Comparison of ENCODE assay signal across 15 cellular contexts in genomic region chr3:129462365-129462968, GRCh38. TPM values are rescaled to one million over a fixed set of nuclear protein-coding genes. Genes with fewer than 3 reads are reported as not detected.
DNase-seq lines count a peak whose midpoint lies in the region; ATAC-seq and TF ChIP-seq lines count a peak whose summit lies in the region.
"Had no signal": no experiment of that assay in that cellular context is flagged by ENCODE, and none has a peak within 500 bp of the region (broad histone marks: within the 10 kb centered on the region; RNA-seq: fewer than 3 reads in every experiment).

No MANE protein-coding gene starts in this region.

- ATAC-seq in right cardiac atrium: peak; percentile 71 to 80

- intact Hi-C loops in right cardiac atrium (cut with DNase I) (no loop called here), sigmoid colon (cut with DNase I) (no loop called here)

- no peak overlapping the region for H2AK5ac ChIP-seq in trophoblast cell (ENCODE audit: low read length)

- H2BK12ac ChIP-seq in trophoblast cell (ENCODE audit: low read length): no peak overlapping the region

- no peak for TF ChIP-seq CTCF in sigmoid colon (IDR thresholded peaks at IDR 0.05)

- H3K9me3 ChIP-seq in right cardiac atrium (ENCODE audit: control insufficient read depth, low read length): no peaks in the 10 kb centered on the region
- H3K9me3 ChIP-seq in trophoblast cell (ENCODE audit: insufficient read depth, low read depth, low read length): no peaks in the 10 kb centered on the region
- H3K9me3 ChIP-seq in sigmoid colon: no peaks in the 10 kb centered on the region
- H3K9me3 ChIP-seq: BE2C had no signal

- H3K4me1 ChIP-seq in right cardiac atrium (ENCODE audit: control insufficient read depth, insufficient read depth, low read length): no peaks in the 10 kb centered on the region
- peaks cover 0 to 6% of the 10 kb centered on the region in 2 experiments for H3K4me1 ChIP-seq in trophoblast cell (ENCODE audit: control insufficient read depth in 1 of 2, insufficient read depth in 2 of 2, low read length in 2 of 2)
- no peaks in the 10 kb centered on the region for H3K4me1 ChIP-seq in sigmoid colon
- H3K4me1 ChIP-seq: BE2C had no signal

- H3K9ac ChIP-seq in trophoblast cell (ENCODE audit: low read length): no peak overlapping the region

- H3K79me1 ChIP-seq in trophoblast cell (ENCODE audit: low read length): no peaks in the 10 kb centered on the region

- no peak overlapping the region for H3K4ac ChIP-seq in trophoblast cell (ENCODE audit: low read depth, low read length)

- H3K27ac ChIP-seq in cingulate gyrus (ENCODE audit: low read depth, low read length) (peak overlapping the region; percentile 25), right cardiac atrium (ENCODE audit: low read length) (peak overlapping the region; percentile 81), trophoblast cell (ENCODE audit: low read depth, low read length) (no peak overlapping the region), sigmoid colon (no peak overlapping the region)
- H3K27ac ChIP-seq: SK-N-MC had no signal

- H4K91ac ChIP-seq in trophoblast cell (ENCODE audit: low read depth, low read length): no peak overlapping the region

- no peak overlapping the region for H4K12ac ChIP-seq in trophoblast cell (ENCODE audit: low read depth, low read length)

- H3K4me2 ChIP-seq in trophoblast cell (ENCODE audit: low read length): no peak overlapping the region

- no peak overlapping the region for H2BK120ac ChIP-seq in trophoblast cell (ENCODE audit: insufficient read depth, low read length, poor library complexity)

- TF ChIP-seq EP300 in sigmoid colon (IDR thresholded peaks at IDR 0.05): no peak

- H4K8ac ChIP-seq in trophoblast cell (ENCODE audit: low read depth, low read length): no peak overlapping the region

- H3K18ac ChIP-seq in trophoblast cell (ENCODE audit: low read length): no peak overlapping the region

- H3K36me3 ChIP-seq in trophoblast cell (ENCODE audit: control insufficient read depth in 1 of 2, insufficient read depth in 2 of 2, low read length in 2 of 2): peaks cover 2 to 12% of the 10 kb centered on the region in 2 experiments
- peaks cover 0 to 48% (median 3%) of the 10 kb centered on the region in 4 donors for H3K36me3 ChIP-seq in sigmoid colon

- no peaks in the 10 kb centered on the region for H3K79me2 ChIP-seq in trophoblast cell (ENCODE audit: control insufficient read depth, insufficient read depth, low read length, poor library complexity)

- DNase-seq in OCI-M1 (lab: John Stamatoyannopoulos, UW): peak; percentile 78
- no peak for DNase-seq in right cardiac atrium
- DNase-seq in trophoblast cell: no peak
- no peak for DNase-seq in ureter (ENCODE audit: low spot score)
- DNase-seq in sigmoid colon: no peak
- no peak for DNase-seq in NCI-H69 (lab: John Stamatoyannopoulos, UW)
- no peak for DNase-seq in NCI-H2029 (lab: John Stamatoyannopoulos, UW)
- DNase-seq: BE2C; CD4-positive, alpha-beta memory T cell; DMS79; NCI-H1105 treated with DMSO at 0.1 percent for 48 hours; NCI-H187; NK-92 treated with Interleukin-12 subunit alpha and Interleukin-12 subunit beta, amount 100 ng/mL, for 24 hours had no signal

- H2AFZ ChIP-seq in trophoblast cell (ENCODE audit: insufficient read depth, low read length, poor library complexity): no peak overlapping the region

- peak overlapping the region; percentile 63 for H3K23ac ChIP-seq in trophoblast cell (ENCODE audit: low read length)

- H3K4me3 ChIP-seq in right cardiac atrium (ENCODE audit: low read length) (no peak overlapping the region), trophoblast cell (ENCODE audit: low read depth, low read length) (no peak overlapping the region), sigmoid colon (no peak overlapping the region)
- H3K4me3 ChIP-seq: SK-N-MC had no signal

- no peak overlapping the region for H2BK5ac ChIP-seq in trophoblast cell (ENCODE audit: low read depth, low read length, poor library complexity)

- 51% methylated on average over 3 of the region's 3 CpGs for WGBS in right cardiac atrium
- WGBS in trophoblast cell (ENCODE audit: extremely low coverage, insufficient coverage, insufficient read length): no CpG with 5 or more reads among the region's 3 CpGs
- WGBS in sigmoid colon, 2 donors: 91 to 93% methylated on average over 3 of the region's 3 CpGs

- no peaks in the 10 kb centered on the region for H3K27me3 ChIP-seq in right cardiac atrium (ENCODE audit: control insufficient read depth, insufficient read depth)
- H3K27me3 ChIP-seq in trophoblast cell (ENCODE audit: insufficient read depth, low read length): no peaks in the 10 kb centered on the region
- no peaks in the 10 kb centered on the region for H3K27me3 ChIP-seq in sigmoid colon
- H3K27me3 ChIP-seq: BE2C had no signal

- no peak for TF ChIP-seq POLR2A in sigmoid colon (IDR thresholded peaks at IDR 0.05)

- no peak overlapping the region for H3K14ac ChIP-seq in trophoblast cell (ENCODE audit: low read length)

RNA-seq across cellular contexts. Expression of gene IFT122, which starts 22.4 kb away (rescaled TPM):
- total RNA-seq in right cardiac atrium: 10 to 100 TPM; 30.7 to 46.4 (median 35.9) TPM
- 17.7 TPM for polyA plus RNA-seq in right cardiac atrium
- polyA plus RNA-seq in trophoblast cell (2013): 31.1 and 31.8 TPM in 2 replicates
- total RNA-seq in ureter: 37.6 TPM
- 10 to 100 TPM; 15.8 to 21.4 (median 17.8) TPM for total RNA-seq in sigmoid colon
- 10 to 100 TPM in 2 of 3 donors, 1 to 10 TPM in 1; 4.2 to 15.6 (median 13.6) TPM for polyA plus RNA-seq in sigmoid colon

RNA-seq across cellular contexts. Expression of gene MBD4, which starts 22.7 kb away (rescaled TPM):
- 10 to 100 TPM; 25.3 to 52.1 (median 25.7) TPM for total RNA-seq in right cardiac atrium
- polyA plus RNA-seq in right cardiac atrium: 17.5 TPM
- polyA plus RNA-seq in trophoblast cell (2013): 41.3 and 44.5 TPM in 2 replicates
- 31.6 TPM for total RNA-seq in ureter
- total RNA-seq in sigmoid colon: 10 to 100 TPM; 13.3 to 18.4 (median 16.6) TPM
- 10 to 100 TPM; 11.8 to 21.6 (median 15.0) TPM for polyA plus RNA-seq in sigmoid colon

RNA-seq across cellular contexts. Expression of gene EFCAB12, which starts 34.0 kb away (rescaled TPM):
- total RNA-seq in right cardiac atrium (under 1 TPM; 0.34 to 0.72 (median 0.42) TPM), ureter (0.26 TPM), sigmoid colon (under 1 TPM in 1 of 4 donors, not detected in 3; 0.36 TPM)
- polyA plus RNA-seq in right cardiac atrium (0.29 TPM), sigmoid colon (under 1 TPM in 2 of 3 donors, not detected in 1; 0.38 to 0.46 TPM)
- polyA plus RNA-seq in trophoblast cell (2013): 0.31 and 0.39 TPM in 2 replicates

Comparison
In these comparisons a context has a peak if more than half of its experiments do, and no peak if none do; other contexts are left out.
1. H3K27ac ChIP-seq: peak in cingulate gyrus (single experiment) and right cardiac atrium (single experiment); none in trophoblast cell (single experiment) and sigmoid colon (0 of 4).